Comparison of ENCODE assay signal across 8 cellular contexts in genomic region chr22:50201191-50202129, GRCh38. TPM values are rescaled to one million over a fixed set of nuclear protein-coding genes. Genes with fewer than 3 reads are reported as not detected.
A peak's percentile ranks its signal among the peaks of the same experiment; 100 is the strongest.
DNase-seq lines count a peak whose midpoint lies in the region; ATAC-seq and TF ChIP-seq lines count a peak whose summit lies in the region.

No MANE protein-coding gene starts in this region.

- H3K4me1 Mint-ChIP-seq in activated CD4-positive, alpha-beta T cell treated with anti-CD3 and anti-CD28 coated beads, Interleukin-2, amount 10 ng/mL, durations not matched to agents 24 days and 14 days: peaks cover 19% of the 10 kb centered on the region
- peaks cover 16% of the 10 kb centered on the region for H3K4me1 Mint-ChIP-seq in T-helper 2 cell treated with Interferon-gamma antibody and Interleukin-4, amounts not matched to agents 5 μg/mL and 100 μg/mL, for 36 hours (ENCODE audit: low read depth)

- no peaks in the 10 kb centered on the region for H3K27me3 Mint-ChIP-seq in activated CD4-positive, alpha-beta T cell treated with anti-CD3 and anti-CD28 coated beads, Interleukin-2, amount 10 ng/mL, durations not matched to agents 24 days and 14 days
- no peaks in the 10 kb centered on the region for H3K27me3 Mint-ChIP-seq in T-helper 2 cell treated with Interferon-gamma antibody and Interleukin-4, amounts not matched to agents 5 μg/mL and 100 μg/mL, for 36 hours (ENCODE audit: low read depth)

- peaks cover 32% of the 10 kb centered on the region for H3K36me3 Mint-ChIP-seq in activated CD4-positive, alpha-beta T cell treated with anti-CD3 and anti-CD28 coated beads, Interleukin-2, amount 10 ng/mL, durations not matched to agents 24 days and 14 days (ENCODE audit: low read depth)
- peaks cover 22% of the 10 kb centered on the region for H3K36me3 Mint-ChIP-seq in T-helper 2 cell treated with Interferon-gamma antibody and Interleukin-4, amounts not matched to agents 5 μg/mL and 100 μg/mL, for 36 hours (ENCODE audit: low read depth)

- no peak for TF ChIP-seq CTCF in fibroblast of pulmonary artery (IDR thresholded peaks at IDR 0.05; ENCODE audit: low read length, missing control alignments)
- no peak for TF ChIP-seq CTCF in omental fat pad (IDR thresholded peaks at IDR 0.05)

- peak; percentile 8 for ATAC-seq in HG03039 (IDR thresholded peaks at IDR 0.05; ENCODE audit: unreplicated experiment)
- peak; percentile 29 for ATAC-seq in omental fat pad (ENCODE audit: low FRiP score)

- peak overlapping the region; percentile 68 for H3K4me3 ChIP-seq in fibroblast of pulmonary artery (replicated peaks; ENCODE audit: low read depth, low read length)

- intact Hi-C loops in activated CD4-positive, alpha-beta T cell treated with anti-CD3 and anti-CD28 coated beads, Interleukin-2, amount 10 ng/mL, durations not matched to agents 24 days and 14 days (cut with micrococcal nuclease): loop anchor here (2.0 to 5.0 kb wide), 2 partner anchors 43 to 269 kb away; partner anchors contain the start of gene TUBGCP6

- H3K4me3 Mint-ChIP-seq in activated CD4-positive, alpha-beta T cell treated with anti-CD3 and anti-CD28 coated beads, Interleukin-2, amount 10 ng/mL, durations not matched to agents 24 days and 14 days: peak overlapping the region; percentile 84
- H3K4me3 Mint-ChIP-seq in T-helper 2 cell treated with Interferon-gamma antibody and Interleukin-4, amounts not matched to agents 5 μg/mL and 100 μg/mL, for 36 hours: peak overlapping the region; percentile 86

- peak; percentile 73 for DNase-seq in activated CD4-positive, alpha-beta T cell treated with anti-CD3 and anti-CD28 coated beads, Interleukin-2, amount 10 ng/mL, durations not matched to agents 24 days and 14 days
- DNase-seq in activated CD4-positive, alpha-beta T cell treated with anti-CD3 and anti-CD28 coated beads for 4 hours: no peak
- no peak for DNase-seq in T-helper 2 cell treated with Interferon-gamma antibody and Interleukin-4, amounts not matched to agents 5 μg/mL and 100 μg/mL, for 36 hours (ENCODE audit: low spot score)
- DNase-seq in fibroblast of pulmonary artery (ENCODE audit: low read depth): no peak
- no peak for DNase-seq in omental fat pad (ENCODE audit: low spot score)
- no peak for DNase-seq in NCI-H345 (lab: John Stamatoyannopoulos, UW)
- no peak for DNase-seq in mesenteric fat pad (ENCODE audit: low spot score)

- no peaks in the 10 kb centered on the region for H3K9me3 Mint-ChIP-seq in activated CD4-positive, alpha-beta T cell treated with anti-CD3 and anti-CD28 coated beads, Interleukin-2, amount 10 ng/mL, durations not matched to agents 24 days and 14 days
- H3K9me3 Mint-ChIP-seq in T-helper 2 cell treated with Interferon-gamma antibody and Interleukin-4, amounts not matched to agents 5 μg/mL and 100 μg/mL, for 36 hours: no peaks in the 10 kb centered on the region

- peak overlapping the region; percentile 10 for H3K27ac Mint-ChIP-seq in activated CD4-positive, alpha-beta T cell treated with anti-CD3 and anti-CD28 coated beads, Interleukin-2, amount 10 ng/mL, durations not matched to agents 24 days and 14 days
- peak overlapping the region; percentile 64 for H3K27ac Mint-ChIP-seq in T-helper 2 cell treated with Interferon-gamma antibody and Interleukin-4, amounts not matched to agents 5 μg/mL and 100 μg/mL, for 36 hours

RNA-seq across cellular contexts. Expression of gene SELENOO, which starts 0.6 kb away (rescaled TPM):
- 24.0 and 25.2 TPM in 2 replicates for total RNA-seq in activated CD4-positive, alpha-beta T cell treated with anti-CD3 and anti-CD28 coated beads, Interleukin-2, amount 10 ng/mL, durations not matched to agents 24 days and 14 days
- total RNA-seq in omental fat pad: 10 to 100 TPM; 21.2 to 38.3 (median 31.9) TPM
- 23.8 TPM for total RNA-seq in mesenteric fat pad

RNA-seq across cellular contexts. Expression of gene TRABD, which starts 15.7 kb away (rescaled TPM):
- 94.4 and 97.4 TPM in 2 replicates for total RNA-seq in activated CD4-positive, alpha-beta T cell treated with anti-CD3 and anti-CD28 coated beads, Interleukin-2, amount 10 ng/mL, durations not matched to agents 24 days and 14 days
- 10 to 100 TPM; 18.3 to 43.1 (median 28.4) TPM for total RNA-seq in omental fat pad
- total RNA-seq in mesenteric fat pad: 42.3 TPM

RNA-seq across cellular contexts. Expression of gene PANX2, which starts 30.9 kb away (rescaled TPM):
- 1.4 and 1.6 TPM in 2 replicates for total RNA-seq in activated CD4-positive, alpha-beta T cell treated with anti-CD3 and anti-CD28 coated beads, Interleukin-2, amount 10 ng/mL, durations not matched to agents 24 days and 14 days
- 1 to 10 TPM; 1.3 to 1.8 (median 1.6) TPM for total RNA-seq in omental fat pad
- 1.9 TPM for total RNA-seq in mesenteric fat pad

RNA-seq across cellular contexts. Expression of gene TUBGCP6, which starts 43.4 kb away (rescaled TPM):
- total RNA-seq in activated CD4-positive, alpha-beta T cell treated with anti-CD3 and anti-CD28 coated beads, Interleukin-2, amount 10 ng/mL, durations not matched to agents 24 days and 14 days: 51.1 and 51.7 TPM in 2 replicates
- total RNA-seq in omental fat pad: 10 to 100 TPM; 32.7 to 52.2 (median 33.5) TPM
- 27.6 TPM for total RNA-seq in mesenteric fat pad

RNA-seq across cellular contexts. Expression of gene HDAC10, which starts 49.6 kb away (rescaled TPM):
- total RNA-seq in activated CD4-positive, alpha-beta T cell treated with anti-CD3 and anti-CD28 coated beads, Interleukin-2, amount 10 ng/mL, durations not matched to agents 24 days and 14 days: 62.2 and 64.6 TPM in 2 replicates
- total RNA-seq in omental fat pad (10 to 100 TPM; 18.4 to 53.8 (median 23.6) TPM), mesenteric fat pad (24.4 TPM)
